Comparison of ENCODE assay signal across 1 cellular context in genomic region chr2:29657674-29658073, GRCh38.
TF ChIP-seq lines count a peak whose summit lies in the region.

No MANE protein-coding gene starts in this region.

TF ChIP-seq in GM23338, 12 proteins besides CTCF, POLR2A, EP300 and RAD21 (continued from another document):
- TF ChIP-seq ZNF331 (CRISPR knock-in tag; IDR thresholded peaks at IDR 0.05; ENCODE audit: low read depth) (no peak), EZH2phosphoT487 (IDR thresholded peaks at IDR 0.05; ENCODE audit: unreplicated experiment) (no peak), POLR2AphosphoS5 (IDR thresholded peaks at IDR 0.05; ENCODE audit: low read depth) (no peak), REST (IDR thresholded peaks at IDR 0.05; ENCODE audit: unreplicated experiment) (no peak), NANOG (IDR thresholded peaks at IDR 0.05; ENCODE audit: borderline replicate concordance) (no peak), EZH2 (IDR thresholded peaks at IDR 0.05; ENCODE audit: low read depth, unreplicated experiment) (no peak), ZNF114 (CRISPR knock-in tag; IDR thresholded peaks at IDR 0.05) (no peak), STAT1 (IDR thresholded peaks at IDR 0.05; ENCODE audit: unreplicated experiment) (no peak), ETS1 (IDR thresholded peaks at IDR 0.05) (no peak)
